Comparison of ENCODE assay signal across 24 cellular contexts in genomic region chr11:18371279-18371678, GRCh38. TPM values are rescaled to one million over a fixed set of nuclear protein-coding genes. Genes with fewer than 3 reads are reported as not detected.
DNase-seq lines count a peak whose midpoint lies in the region; ATAC-seq, FAIRE-seq and TF ChIP-seq lines count a peak whose summit lies in the region.
"Had no signal": no experiment of that assay in that cellular context is flagged by ENCODE, and none has a peak within 500 bp of the region (broad histone marks: within the 10 kb centered on the region; RNA-seq: fewer than 3 reads in every experiment).

No MANE protein-coding gene starts in this region.

- H3K27me3 Mint-ChIP-seq in activated CD4-positive, alpha-beta T cell treated with anti-CD3 and anti-CD28 coated beads for 36 hours: no peaks in the 10 kb centered on the region
- no peaks in the 10 kb centered on the region for H3K27me3 Mint-ChIP-seq in memory B cell
- H3K27me3 Mint-ChIP-seq: IgD-negative memory B cell had no signal

- H3K9me3 Mint-ChIP-seq in activated CD4-positive, alpha-beta T cell treated with anti-CD3 and anti-CD28 coated beads for 36 hours (ENCODE audit: low read depth): no peaks in the 10 kb centered on the region
- H3K9me3 Mint-ChIP-seq in memory B cell: no peaks in the 10 kb centered on the region
- H3K9me3 Mint-ChIP-seq: CD8-positive, alpha-beta T cell; IgD-negative memory B cell had no signal

- H3K27me3 ChIP-seq in brain microvascular endothelial cell (replicated peaks): no peaks in the 10 kb centered on the region
- H3K27me3 ChIP-seq in testis: no peaks in the 10 kb centered on the region
- H3K27me3 ChIP-seq in MM.1S (replicated peaks; ENCODE audit: insufficient read depth, low read length): no peaks in the 10 kb centered on the region
- H3K27me3 ChIP-seq: BLaER1 treated with 17β-estradiol and CSF1 and Interleukin-3, amounts not matched to agents 10 nM and 100 nM had no signal

- H3K9me3 ChIP-seq in testis (no peaks in the 10 kb centered on the region), MM.1S (replicated peaks; ENCODE audit: insufficient read depth, low read length) (no peaks in the 10 kb centered on the region)
- H3K9me3 ChIP-seq: BLaER1 treated with 17β-estradiol and CSF1 and Interleukin-3, amounts not matched to agents 10 nM and 100 nM had no signal

- H3K4me2 ChIP-seq in MM.1S (ENCODE audit: low read depth, low read length): no peak overlapping the region
- H3K4me2 ChIP-seq: BLaER1 treated with 17β-estradiol and CSF1 and Interleukin-3, amounts not matched to agents 10 nM and 100 nM had no signal

- H3K36me3 ChIP-seq in brain microvascular endothelial cell (replicated peaks) (peaks cover 5% of the 10 kb centered on the region), testis (ENCODE audit: low read depth, missing control alignments) (no peaks in the 10 kb centered on the region), MM.1S (replicated peaks; ENCODE audit: insufficient read depth, low read length) (no peaks in the 10 kb centered on the region; the same call in none of the 2 replicates)

- no peak for TF ChIP-seq POLR2A in GM12891 (IDR thresholded peaks at IDR 0.05; ENCODE audit: low read depth, low read length)
- no peak for TF ChIP-seq POLR2A in testis (IDR thresholded peaks at IDR 0.05)

- H3K36me3 Mint-ChIP-seq in activated CD4-positive, alpha-beta T cell treated with anti-CD3 and anti-CD28 coated beads for 36 hours (ENCODE audit: low read depth): peaks cover 21% of the 10 kb centered on the region
- peaks cover 4% of the 10 kb centered on the region for H3K36me3 Mint-ChIP-seq in memory B cell

- ATAC-seq in activated CD4-positive, alpha-beta T cell treated with anti-CD3 and anti-CD28 coated beads for 36 hours: peak; percentile 33
- no peak for ATAC-seq in memory B cell (ENCODE audit: low read depth)
- no peak for ATAC-seq in HG03135 (IDR thresholded peaks at IDR 0.05; ENCODE audit: unreplicated experiment)
- ATAC-seq: CD8-positive, alpha-beta T cell had no signal

- no peak for FAIRE-seq in GM12891 (lab: Jason Lieb, UNC)
- FAIRE-seq: G401.6, H54 had no signal

- CTCF ChIA-PET in activated CD4-positive, alpha-beta T cell treated with anti-CD3 and anti-CD28 coated beads for 36 hours (lab: Charles Lee): interaction anchor here (0.6 to 1.3 kb wide), 2 partner anchors 13 to 28 kb away, joined by 3 read pairs; no protein-coding TSS in a partner anchor

- H3K4me1 Mint-ChIP-seq in activated CD4-positive, alpha-beta T cell treated with anti-CD3 and anti-CD28 coated beads for 36 hours: peaks cover 5% of the 10 kb centered on the region
- H3K4me1 Mint-ChIP-seq in memory B cell: no peaks in the 10 kb centered on the region
- H3K4me1 Mint-ChIP-seq: IgD-negative memory B cell had no signal

- WGBS in testis, 2 donors: 90% methylated on average over 2 of the region's 2 CpGs

- no peaks in the 10 kb centered on the region for H3K9me2 ChIP-seq in MM.1S (replicated peaks; ENCODE audit: insufficient read depth, low read length)

- POLR2A ChIA-PET in activated CD4-positive, alpha-beta T cell treated with anti-CD3 and anti-CD28 coated beads for 36 hours (lab: Charles Lee): no interaction called here

- no peak overlapping the region for H2AFZ ChIP-seq in MM.1S (ENCODE audit: low read length)

- DNase-seq in activated CD4-positive, alpha-beta T cell treated with anti-CD3 and anti-CD28 coated beads for 36 hours: no peak
- no peak for DNase-seq in activated CD4-positive, alpha-beta T cell treated with anti-CD3 and anti-CD28 coated beads for 4 hours
- DNase-seq in brain microvascular endothelial cell: peak; percentile 54
- no peak for DNase-seq in memory B cell (ENCODE audit: low spot score in 2 of 2)
- DNase-seq in GM12891 (ENCODE audit: insufficient read length, low spot score): no peak
- no peak for DNase-seq in testis
- no peak for DNase-seq in MM.1S
- DNase-seq: CD8-positive, alpha-beta T cell; Karpas-422; NCI-H1694; NCI-H2081; NCI-H2171 treated with DMSO at 0.1 percent for 48 hours; NCI-H446 treated with DMSO at 0.1 percent for 48 hours; NCI-H526 treated with DMSO at 0.1 percent for 48 hours; Right ventricle myocardium superior had no signal

- no peaks in the 10 kb centered on the region for H3K79me2 ChIP-seq in MM.1S (ENCODE audit: low read length)

- peak overlapping the region; percentile 13 for H3K27ac Mint-ChIP-seq in activated CD4-positive, alpha-beta T cell treated with anti-CD3 and anti-CD28 coated beads for 36 hours
- H3K27ac Mint-ChIP-seq in memory B cell: peak overlapping the region; percentile 63
- H3K27ac Mint-ChIP-seq: CD8-positive, alpha-beta T cell; IgD-negative memory B cell had no signal

- H3K27ac ChIP-seq in brain microvascular endothelial cell (no peak overlapping the region), testis (no peak overlapping the region), MM.1S (ENCODE audit: low read length) (no peak overlapping the region)
- H3K27ac ChIP-seq: 22Rv1; BLaER1 treated with 17β-estradiol and CSF1 and Interleukin-3, amounts not matched to agents 10 nM and 100 nM had no signal

- no peaks in the 10 kb centered on the region for H3K4me1 ChIP-seq in testis
- H3K4me1 ChIP-seq in MM.1S (ENCODE audit: low read length): no peaks in the 10 kb centered on the region

- no peak overlapping the region for H3K4me3 Mint-ChIP-seq in activated CD4-positive, alpha-beta T cell treated with anti-CD3 and anti-CD28 coated beads for 36 hours
- no peak overlapping the region for H3K4me3 Mint-ChIP-seq in memory B cell
- H3K4me3 Mint-ChIP-seq: CD8-positive, alpha-beta T cell; IgD-negative memory B cell had no signal

- no peaks in the 10 kb centered on the region; the same call in 1 of the 2 replicates for H3F3A ChIP-seq in MM.1S (ENCODE audit: insufficient read depth, low read length)

- in situ Hi-C loops in brain microvascular endothelial cell (cut with HindIII; ENCODE audit: low pct_ligation_motif_present, low sequenced_read_pairs): no loop called here

- H4K20me1 ChIP-seq in MM.1S (ENCODE audit: insufficient read depth, low read length): no peaks in the 10 kb centered on the region
- H4K20me1 ChIP-seq: BLaER1 treated with 17β-estradiol and CSF1 and Interleukin-3, amounts not matched to agents 10 nM and 100 nM had no signal

- no peak overlapping the region for H3K4me3 ChIP-seq in brain microvascular endothelial cell (ENCODE audit: low read depth, low read length)
- H3K4me3 ChIP-seq in testis: no peak overlapping the region
- H3K4me3 ChIP-seq in MM.1S (ENCODE audit: low read length): no peak overlapping the region
- H3K4me3 ChIP-seq: BLaER1 treated with 17β-estradiol and CSF1 and Interleukin-3, amounts not matched to agents 10 nM and 100 nM had no signal

- intact Hi-C loops in activated CD4-positive, alpha-beta T cell treated with anti-CD3 and anti-CD28 coated beads for 36 hours (cut with DNase I, micrococcal nuclease): no loop called here
- intact Hi-C loops in testis (cut with DNase I; ENCODE audit: low total_unique reads): no loop called here

- no peak overlapping the region for H3K9ac ChIP-seq in MM.1S (ENCODE audit: low read length)
- H3K9ac ChIP-seq: BLaER1 treated with 17β-estradiol and CSF1 and Interleukin-3, amounts not matched to agents 10 nM and 100 nM had no signal

- TF ChIP-seq CTCF in brain microvascular endothelial cell (IDR thresholded peaks at IDR 0.05; ENCODE audit: low read depth, low read length, missing control alignments): no peak
- TF ChIP-seq CTCF in testis (IDR thresholded peaks at IDR 0.05): no peak
- no peak for TF ChIP-seq CTCF in MM.1S (IDR thresholded peaks at IDR 0.05; ENCODE audit: low read length)

TF ChIP-seq in GM12891, 5 proteins besides CTCF, POLR2A, EP300 and RAD21:
- TF ChIP-seq PAX5 (IDR thresholded peaks at IDR 0.05; ENCODE audit: insufficient read depth, low read length, severe bottlenecking) (no peak), POLR2AphosphoS5 (IDR thresholded peaks at IDR 0.05; ENCODE audit: low read depth, low read length) (no peak), SPI1 (IDR thresholded peaks at IDR 0.05; ENCODE audit: low read depth, low read length) (no peak)

RNA-seq across cellular contexts. Expression of gene LDHA, which starts 23.1 kb away (rescaled TPM):
- total RNA-seq in activated CD4-positive, alpha-beta T cell treated with anti-CD3 and anti-CD28 coated beads for 36 hours: 1,000 to 10,000 TPM; 2,310 to 2,803 TPM
- 1,757 TPM for polyA plus RNA-seq in GM12891 (2012; ENCODE audit: low read depth, missing spikeins)
- 100 to 1,000 TPM; 155 to 174 TPM for total RNA-seq in testis
- 353 TPM for polyA plus RNA-seq in testis (ENCODE audit: insufficient read depth, low read depth, low replicate concordance)

RNA-seq across cellular contexts. Expression of gene LDHC, which starts 40.8 kb away (rescaled TPM):
- not detected for total RNA-seq in activated CD4-positive, alpha-beta T cell treated with anti-CD3 and anti-CD28 coated beads for 36 hours
- polyA plus RNA-seq in GM12891 (2012; ENCODE audit: low read depth, missing spikeins): not detected
- 100 to 1,000 TPM; 115 to 135 TPM for total RNA-seq in testis
- 815 TPM for polyA plus RNA-seq in testis (ENCODE audit: insufficient read depth, low read depth, low replicate concordance)
- total RNA-seq: CD8-positive, alpha-beta T cell; Daoy; M059J; Right ventricle myocardium superior; RPMI7951 had no signal
- polyA plus RNA-seq: IgD-negative memory B cell had no signal

RNA-seq across cellular contexts. Expression of gene GTF2H1, which starts 48.9 kb away (rescaled TPM):
- total RNA-seq in activated CD4-positive, alpha-beta T cell treated with anti-CD3 and anti-CD28 coated beads for 36 hours: 10 to 100 TPM; 48.2 to 57.9 TPM
- 22.0 TPM for polyA plus RNA-seq in GM12891 (2012; ENCODE audit: low read depth, missing spikeins)
- total RNA-seq in testis: 100 to 1,000 TPM; 103 to 111 TPM
- polyA plus RNA-seq in testis (ENCODE audit: insufficient read depth, low read depth, low replicate concordance): 79.2 TPM

RNA-seq across cellular contexts. Expression of gene HPS5, which starts 49.3 kb away (rescaled TPM):
- 10 to 100 TPM; 14.3 to 16.1 TPM for total RNA-seq in activated CD4-positive, alpha-beta T cell treated with anti-CD3 and anti-CD28 coated beads for 36 hours
- 12.1 TPM for polyA plus RNA-seq in GM12891 (2012; ENCODE audit: low read depth, missing spikeins)
- total RNA-seq in testis: 100 to 1,000 TPM in 1 of 2 donors, 10 to 100 TPM in 1; 97.7 to 111 TPM
- polyA plus RNA-seq in testis (ENCODE audit: insufficient read depth, low read depth, low replicate concordance): 44.0 TPM

Comparison
In these comparisons a context has a peak if more than half of its experiments do, and no peak if none do; other contexts are left out.
1. RNA of gene LDHA, which starts 23.1 kb away (total RNA-seq): 2,310 to 2,803 TPM in activated CD4-positive, alpha-beta T cell treated with anti-CD3 and anti-CD28 coated beads for 36 hours; 155 to 174 TPM in testis; every median in the first group is over 10 times any median in the second.
2. RNA of gene LDHC, which starts 40.8 kb away (total RNA-seq): 115 to 135 TPM in testis; not detected in activated CD4-positive, alpha-beta T cell treated with anti-CD3 and anti-CD28 coated beads for 36 hours; every median in the first group is over 100 times any median in the second.